Comparison of ENCODE assay signal across 14 cellular contexts in the genomic region with DNA sequence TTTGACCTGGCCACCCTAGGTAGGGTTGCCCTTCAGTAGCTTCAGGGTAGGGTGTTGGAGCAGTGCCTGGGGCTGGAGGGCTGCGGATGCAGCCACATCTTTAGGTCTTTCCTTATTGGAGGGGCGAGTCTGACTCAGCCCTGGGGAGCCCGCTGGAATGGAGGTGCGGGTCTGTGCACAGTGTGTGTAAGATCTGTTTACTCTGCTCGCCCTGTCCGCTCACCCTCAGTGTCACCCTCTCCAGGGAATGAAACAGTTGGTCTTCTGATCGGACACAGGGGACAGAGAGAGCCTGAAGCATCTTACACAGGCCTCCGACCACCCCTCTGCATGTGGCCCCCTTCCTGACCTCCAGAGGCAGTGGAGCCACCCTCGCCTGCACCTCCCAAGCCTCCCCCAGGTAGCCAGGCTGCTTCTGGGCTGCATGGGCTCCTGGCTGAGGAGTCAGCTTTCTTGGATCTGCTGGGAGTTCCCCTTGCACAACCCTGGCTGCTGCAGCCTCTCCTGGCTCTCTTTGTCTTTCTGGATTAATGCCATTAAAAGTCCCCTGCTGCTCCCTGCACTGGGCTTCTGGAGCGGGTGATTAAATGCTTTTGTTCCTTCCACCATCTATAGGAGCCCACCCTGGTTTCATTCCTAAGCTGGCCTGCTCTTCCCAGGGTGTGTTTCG.
A peak's percentile ranks its signal among the peaks of the same experiment; 100 is the strongest.
DNase-seq lines count a peak whose midpoint lies in the region; ATAC-seq and TF ChIP-seq lines count a peak whose summit lies in the region.
"Had no signal": no experiment of that assay in that cellular context is flagged by ENCODE, and none has a peak within 500 bp of the region (broad histone marks: within the 10 kb centered on the region; RNA-seq: fewer than 3 reads in every experiment).

No MANE protein-coding gene starts in this region.

- peaks cover 8% of the 10 kb centered on the region for H3K4me1 Mint-ChIP-seq in activated CD8-positive, alpha-beta T cell treated with anti-CD3 and anti-CD28 coated beads, Interleukin-2, amount 10 ng/mL, durations not matched to agents 7 days and 5 days (ENCODE audit: low read depth)
- H3K4me1 Mint-ChIP-seq: activated naive CD4-positive, alpha-beta T cell treated with anti-CD3 and anti-CD28 coated beads, Interleukin-2, amount 50 U/mL, for 24 hours had no signal

- H3K36me3 Mint-ChIP-seq in activated CD8-positive, alpha-beta T cell treated with anti-CD3 and anti-CD28 coated beads, Interleukin-2, amount 10 ng/mL, durations not matched to agents 7 days and 5 days (ENCODE audit: low read depth): no peaks in the 10 kb centered on the region
- H3K36me3 Mint-ChIP-seq: activated naive CD4-positive, alpha-beta T cell treated with anti-CD3 and anti-CD28 coated beads, Interleukin-2, amount 50 U/mL, for 24 hours had no signal

- no peak overlapping the region for H3K27ac Mint-ChIP-seq in activated CD8-positive, alpha-beta T cell treated with anti-CD3 and anti-CD28 coated beads, Interleukin-2, amount 10 ng/mL, durations not matched to agents 7 days and 5 days
- H3K27ac Mint-ChIP-seq: activated naive CD4-positive, alpha-beta T cell treated with anti-CD3 and anti-CD28 coated beads, Interleukin-2, amount 50 U/mL, for 24 hours had no signal

- peak; percentile 6 for DNase-seq in NCI-H2171 treated with DMSO at 0.1 percent for 48 hours (lab: John Stamatoyannopoulos, UW)
- no peak for DNase-seq in NCI-H2171 (lab: John Stamatoyannopoulos, UW)
- peak; percentile 70 for DNase-seq in NCI-H748 (lab: John Stamatoyannopoulos, UW; ENCODE audit: unreplicated experiment)
- DNase-seq in fibroblast of pulmonary artery (ENCODE audit: low read depth): peak; percentile 60
- DNase-seq in posterior vena cava (ENCODE audit: low spot score): peak; percentile 53
- DNase-seq in activated CD8-positive, alpha-beta T cell treated with anti-CD3 and anti-CD28 coated beads, Interleukin-2, amount 10 ng/mL, durations not matched to agents 7 days and 5 days: no peak
- DNase-seq: cerebellar nuclear complex; Karpas-422; NCI-H2029 treated with DMSO at 0.1 percent for 48 hours; stimulated activated CD4-positive, alpha-beta T cell treated with anti-CD3 and anti-CD28 coated beads, Interleukin-12 subunit alpha, Interleukin-12 subunit beta, amount 100 ng/mL, for 4 hours had no signal

- POLR2A ChIA-PET in activated CD8-positive, alpha-beta T cell treated with anti-CD3 and anti-CD28 coated beads, Interleukin-2, amount 10 ng/mL, durations not matched to agents 7 days and 5 days (lab: Charles Lee): no interaction called here

- H3K4me3 Mint-ChIP-seq in activated CD8-positive, alpha-beta T cell treated with anti-CD3 and anti-CD28 coated beads, Interleukin-2, amount 10 ng/mL, durations not matched to agents 7 days and 5 days: no peak overlapping the region
- H3K4me3 Mint-ChIP-seq: activated naive CD4-positive, alpha-beta T cell treated with anti-CD3 and anti-CD28 coated beads, Interleukin-2, amount 50 U/mL, for 24 hours had no signal

- H3K4me3 ChIP-seq in fibroblast of pulmonary artery (replicated peaks; ENCODE audit: low read depth, low read length): no peak overlapping the region
- H3K4me3 ChIP-seq: pancreas had no signal

- CTCF ChIA-PET in activated CD8-positive, alpha-beta T cell treated with anti-CD3 and anti-CD28 coated beads, Interleukin-2, amount 10 ng/mL, durations not matched to agents 7 days and 5 days (lab: Charles Lee): no interaction called here

- no peak for ATAC-seq in activated CD8-positive, alpha-beta T cell treated with anti-CD3 and anti-CD28 coated beads, Interleukin-2, amount 10 ng/mL, durations not matched to agents 7 days and 5 days
- ATAC-seq in GM21529 (IDR thresholded peaks at IDR 0.05; ENCODE audit: unreplicated experiment): no peak
- no peak for ATAC-seq in GM21423 (IDR thresholded peaks at IDR 0.05; ENCODE audit: unreplicated experiment)
- ATAC-seq: pancreas had no signal

- intact Hi-C loops in posterior vena cava (cut with DNase I): no loop called here

- TF ChIP-seq CTCF in fibroblast of pulmonary artery (IDR thresholded peaks at IDR 0.05; ENCODE audit: low read length, missing control alignments): no peak

- no peaks in the 10 kb centered on the region for H3K9me3 Mint-ChIP-seq in activated CD8-positive, alpha-beta T cell treated with anti-CD3 and anti-CD28 coated beads, Interleukin-2, amount 10 ng/mL, durations not matched to agents 7 days and 5 days (ENCODE audit: insufficient read depth)
- H3K9me3 Mint-ChIP-seq: activated naive CD4-positive, alpha-beta T cell treated with anti-CD3 and anti-CD28 coated beads, Interleukin-2, amount 50 U/mL, for 24 hours had no signal

- H3K27me3 Mint-ChIP-seq in activated CD8-positive, alpha-beta T cell treated with anti-CD3 and anti-CD28 coated beads, Interleukin-2, amount 10 ng/mL, durations not matched to agents 7 days and 5 days (ENCODE audit: low read depth): peaks cover 6% of the 10 kb centered on the region
- H3K27me3 Mint-ChIP-seq: activated naive CD4-positive, alpha-beta T cell treated with anti-CD3 and anti-CD28 coated beads, Interleukin-2, amount 50 U/mL, for 24 hours had no signal

Comparison
In these comparisons a context has a peak if more than half of its experiments do, and no peak if none do; other contexts are left out.
1. DNase-seq: peak in NCI-H2171 treated with DMSO at 0.1 percent for 48 hours (single experiment), NCI-H748 (single experiment), fibroblast of pulmonary artery (single experiment) and posterior vena cava (single experiment); none in NCI-H2171 (single experiment) and activated CD8-positive, alpha-beta T cell treated with anti-CD3 and anti-CD28 coated beads, Interleukin-2, amount 10 ng/mL, durations not matched to agents 7 days and 5 days (single experiment).